13 cellular contexts compared by ENCODE assay signal in the genomic region with DNA sequence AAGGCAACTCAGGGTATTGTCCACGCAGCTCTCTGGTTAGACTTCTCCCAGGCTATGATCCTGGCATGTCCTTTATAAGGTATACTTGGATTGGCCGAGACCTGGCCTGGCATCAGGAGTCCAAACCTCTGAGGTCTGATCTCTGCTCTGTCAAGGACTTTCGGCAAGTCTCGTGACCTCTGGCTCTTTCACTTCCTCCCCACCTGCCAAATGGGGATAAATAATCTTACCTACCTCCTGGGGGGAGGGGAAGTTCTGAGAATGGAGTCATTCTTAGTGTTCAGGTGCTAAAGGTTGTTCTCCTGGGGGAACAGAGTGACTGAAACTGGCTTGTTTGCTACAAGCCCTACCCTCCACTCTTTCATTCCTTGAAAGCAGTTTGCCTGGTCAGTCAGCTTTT. TPM values are rescaled to one million over a fixed set of nuclear protein-coding genes. Genes with fewer than 3 reads are reported as not detected.
DNase-seq lines count a peak whose midpoint lies in the region; ATAC-seq, FAIRE-seq and TF ChIP-seq lines count a peak whose summit lies in the region.
"Had no signal": no experiment of that assay in that cellular context is flagged by ENCODE, and none has a peak within 500 bp of the region (broad histone marks: within the 10 kb centered on the region; RNA-seq: fewer than 3 reads in every experiment).

No MANE protein-coding gene starts in this region.

- CTCF ChIA-PET in HepG2 (lab: Yijun Ruan, JAX; ENCODE audit: low intra/inter-chr PET ratio, low total read pairs), result no interaction called here

- no peaks in the 10 kb centered on the region for H3K9me3 ChIP-seq in HepG2 (ENCODE audit: low read length)
- no peaks in the 10 kb centered on the region for H3K9me3 ChIP-seq in right lobe of liver
- no peaks in the 10 kb centered on the region for H3K9me3 ChIP-seq in MM.1S (replicated peaks; ENCODE audit: insufficient read depth, low read length)
- H3K9me3 ChIP-seq: vagina had no signal

- H3K9me2 ChIP-seq in MM.1S (replicated peaks; ENCODE audit: insufficient read depth, low read length), result no peaks in the 10 kb centered on the region

- H3K36me3 ChIP-seq in HepG2 (replicated peaks in 1 of 2; ENCODE audit: control insufficient read depth in 1 of 2, insufficient read depth in 2 of 2, low read length in 2 of 2) (peaks cover 31 to 43% of the 10 kb centered on the region in 2 experiments), right lobe of liver (peaks cover 0 to 32% (median 11%) of the 10 kb centered on the region in 4 donors), MM.1S (replicated peaks; ENCODE audit: insufficient read depth, low read length) (0 out of 2 replicates have a peak, but pooled peaks cover 3% of the 10 kb centered on the region)

- in situ Hi-C loops in HepG2 (cut with HindIII; ENCODE audit: extremely low pct_ligation_motif_present, low pct_unique_long_range_greater_than_20kb), result no loop called here

- no peak for TF ChIP-seq POLR2A in HepG2 (IDR thresholded peaks at IDR 0.05; ENCODE audit: insufficient read depth in 1 of 2, low read depth in 2 of 2, low read length in 2 of 2)
- TF ChIP-seq POLR2A in right lobe of liver (IDR thresholded peaks at IDR 0.05), result no peak

- intact Hi-C loops in HepG2 (cut with micrococcal nuclease; ENCODE audit: unreplicated experiment) (no loop called here), right lobe of liver (cut with DNase I) (no loop called here)

- H3K9ac ChIP-seq in HepG2 (ENCODE audit: insufficient read depth, low read depth, low read length) (no peak overlapping the region), MM.1S (ENCODE audit: low read length) (peak overlapping the region; percentile 53)

- 75% methylated on average over 4 of the region's 4 CpGs for WGBS in HepG2 (ENCODE audit: low lambda C conversion rate)
- 76% methylated on average over 4 of the region's 4 CpGs for WGBS in right lobe of liver (ENCODE audit: insufficient coverage, low coverage, low lambda C conversion rate, missing lambda C conversion rate)

- no peak for TF ChIP-seq RAD21 in HepG2 (CRISPR knock-in tag; IDR thresholded peaks at IDR 0.05)

- no TSS peak for BruUV-seq in HepG2 (replicated peaks; lab: Mats Ljungman, UMichigan)

- H3K4me3 ChIP-seq in HepG2 (replicated peaks in 1 of 3; ENCODE audit: insufficient read depth in 1 of 3, low read depth in 2 of 3, low read length in 3 of 3) (no peak overlapping the region), right lobe of liver (no peak overlapping the region), MM.1S (ENCODE audit: low read length) (peak overlapping the region; percentile 31)
- H3K4me3 ChIP-seq: vagina had no signal

- no peaks in the 10 kb centered on the region for H3K79me2 ChIP-seq in HepG2 (ENCODE audit: insufficient read depth, low read length)
- H3K79me2 ChIP-seq in MM.1S (ENCODE audit: low read length), result peaks cover 90% of the 10 kb centered on the region

- H3K4me1 ChIP-seq in HepG2 (ENCODE audit: insufficient read depth, low read length) (peaks cover 19% of the 10 kb centered on the region), right lobe of liver (no peaks in the 10 kb centered on the region), MM.1S (ENCODE audit: low read length) (peaks cover 40% of the 10 kb centered on the region)

- no peak overlapping the region; the same call in 1 of the 2 replicates for H3K4me2 ChIP-seq in HepG2 (ENCODE audit: low read depth, low read length)
- H3K4me2 ChIP-seq in MM.1S (ENCODE audit: low read depth, low read length), result peak overlapping the region; percentile 79

- peaks cover 22% of the 10 kb centered on the region for H3F3A ChIP-seq in MM.1S (ENCODE audit: insufficient read depth, low read length)

- FAIRE-seq in HepG2 (lab: Jason Lieb, UNC), result no peak

- no peaks in the 10 kb centered on the region for H4K20me1 ChIP-seq in HepG2 (ENCODE audit: insufficient read depth, low read length)
- no peaks in the 10 kb centered on the region for H4K20me1 ChIP-seq in MM.1S (ENCODE audit: insufficient read depth, low read length)

- H3K27me3 ChIP-seq in HepG2 (ENCODE audit: control insufficient read depth in 1 of 2, insufficient read depth in 2 of 2, low read length in 2 of 2) (no peaks in the 10 kb centered on the region), right lobe of liver (no peaks in the 10 kb centered on the region), MM.1S (replicated peaks; ENCODE audit: insufficient read depth, low read length) (no peaks in the 10 kb centered on the region)
- H3K27me3 ChIP-seq: vagina had no signal

- no peak for DNase-seq in HepG2 (ENCODE audit: low spot score)
- DNase-seq in right lobe of liver, result no peak
- peak; percentile 96 for DNase-seq in MM.1S
- DNase-seq in NCI-H2107 treated with DMSO at 0.1 percent for 48 hours (lab: John Stamatoyannopoulos, UW; ENCODE audit: unreplicated experiment), result no peak
- DNase-seq in NCI-H1694 treated with DMSO at 0.1 percent for 48 hours (lab: John Stamatoyannopoulos, UW), result no peak
- no peak for DNase-seq in stimulated activated naive CD4-positive, alpha-beta T cell treated with Interleukin-2 at 50 U/mL for 16 hours (lab: John Stamatoyannopoulos, UW)
- DNase-seq: activated CD4-positive, CD25-positive, alpha-beta regulatory T cell; KBM-7; stimulated activated CD4-positive, alpha-beta T cell treated with anti-CD3 and anti-CD28 coated beads, Interleukin-2, amount 100 ng/mL, for 24 hours had no signal

- TF ChIP-seq CTCF in HepG2 (CRISPR knock-in tag; IDR thresholded peaks at IDR 0.05) (no peak), right lobe of liver (IDR thresholded peaks at IDR 0.05) (no peak), MM.1S (IDR thresholded peaks at IDR 0.05; ENCODE audit: low read length) (no peak)

- POLR2A ChIA-PET in HepG2 (lab: Yijun Ruan, JAX), result no interaction called here

- TF ChIP-seq EP300 in HepG2 (IDR thresholded peaks at IDR 0.05; ENCODE audit: low read depth in 2 of 2, low read length in 2 of 2) (no peak), HepG2 (CRISPR knock-in tag; IDR thresholded peaks at IDR 0.05; ENCODE audit: borderline replicate concordance) (no peak)

- H3K27ac ChIP-seq in HepG2 (ENCODE audit: extremely low read length, insufficient read depth, low read length) (no peak overlapping the region), right lobe of liver (no peak overlapping the region), MM.1S (ENCODE audit: low read length) (peak overlapping the region; percentile 92)
- H3K27ac ChIP-seq: vagina had no signal

- ATAC-seq in HepG2 (no peak), right lobe of liver (no peak), HG02571 (IDR thresholded peaks at IDR 0.05; ENCODE audit: unreplicated experiment) (peak; percentile 70), GM18519 (IDR thresholded peaks at IDR 0.05; ENCODE audit: low FRiP score, unreplicated experiment) (no peak)
- ATAC-seq: Panc1 had no signal

- H2AFZ ChIP-seq in HepG2 (ENCODE audit: low read length) (no peak overlapping the region), MM.1S (ENCODE audit: low read length) (no peak overlapping the region)

RNA-seq across cellular contexts. Expression of a gene that starts 7.6 kb away (rescaled TPM):
- total RNA-seq in HepG2 (2016; rRNA removed; fragmentation: Illumina TruSeq; extraction: Trizol) (22.4 and 23.6 TPM in 2 replicates), right lobe of liver (10 to 100 TPM in 3 of 6 experiments, 1 to 10 TPM in 3; 9.2 to 11.9 (median 10.3) TPM)
- total RNA-seq in HepG2 (2016; cell fraction: cytosol; rRNA removed; fragmentation: Illumina TruSeq; extraction: Trizol; ENCODE audit: low read depth), result 3.6 and 5.9 TPM in 2 replicates
- total RNA-seq in HepG2 (2016; cell fraction: insoluble cytoplasmic fraction; rRNA removed; fragmentation: Illumina TruSeq; extraction: Trizol), result 20.9 and 21.7 TPM in 2 replicates
- 10.7 and 13.4 TPM in 2 replicates for total RNA-seq in HepG2 (2016; cell fraction: membrane; rRNA removed; fragmentation: Illumina TruSeq; extraction: Trizol)
- total RNA-seq in HepG2 (2016; cell fraction: nucleus; rRNA removed; fragmentation: Illumina TruSeq; extraction: Trizol), result 21.5 and 23.5 TPM in 2 replicates
- 19.6 and 20.0 TPM in 2 replicates for polyA plus RNA-seq in HepG2 (2011; rRNA removed)
- polyA plus RNA-seq in HepG2 (2011; cell fraction: cytosol; rRNA removed), result 13.1 and 13.9 TPM in 2 replicates
- 33.8 and 34.8 TPM in 2 replicates for polyA plus RNA-seq in HepG2 (2011; cell fraction: nucleus; rRNA removed)
- 16.8 and 18.1 TPM in 2 replicates for polyA plus RNA-seq in HepG2 (2012)
- 1.9 and 3.5 TPM in 2 replicates for polyA plus RNA-seq in HepG2 (2016; cell fraction: cytosol; fragmentation: Illumina TruSeq; extraction: Trizol; ENCODE audit: low read depth)
- polyA plus RNA-seq in HepG2 (2016; cell fraction: insoluble cytoplasmic fraction; fragmentation: Illumina TruSeq; extraction: Trizol; ENCODE audit: low read depth), result 14.9 and 15.2 TPM in 2 replicates
- 5.2 and 5.3 TPM in 2 replicates for polyA plus RNA-seq in HepG2 (2016; cell fraction: membrane; fragmentation: Illumina TruSeq; extraction: Trizol; ENCODE audit: low read depth)
- 25.4 and 26.1 TPM in 2 replicates for polyA plus RNA-seq in HepG2 (2016; cell fraction: nucleus; fragmentation: Illumina TruSeq; extraction: Trizol; ENCODE audit: insufficient read depth, low read depth)
- polyA minus RNA-seq in HepG2 (2011; rRNA and poly(A)+ RNA removed; ENCODE audit: low replicate concordance), result 27.5 and 35.3 TPM in 2 replicates
- 11.6 and 12.9 TPM in 2 replicates for polyA minus RNA-seq in HepG2 (2011; cell fraction: cytosol; rRNA and poly(A)+ RNA removed)
- 26.9 and 31.0 TPM in 2 replicates for polyA minus RNA-seq in HepG2 (2011; cell fraction: nucleus; rRNA and poly(A)+ RNA removed)

RNA-seq across cellular contexts. Expression of a gene that starts 30.6 kb away (rescaled TPM):
- total RNA-seq in HepG2 (2016; rRNA removed; fragmentation: Illumina TruSeq; extraction: Trizol) (6.0 and 7.0 TPM in 2 replicates), right lobe of liver (1 to 10 TPM; 1.3 to 3.8 (median 1.7) TPM)
- total RNA-seq in HepG2 (2016; cell fraction: cytosol; rRNA removed; fragmentation: Illumina TruSeq; extraction: Trizol; ENCODE audit: low read depth), result 4.9 and 5.9 TPM in 2 replicates
- 6.5 and 7.8 TPM in 2 replicates for total RNA-seq in HepG2 (2016; cell fraction: insoluble cytoplasmic fraction; rRNA removed; fragmentation: Illumina TruSeq; extraction: Trizol)
- total RNA-seq in HepG2 (2016; cell fraction: membrane; rRNA removed; fragmentation: Illumina TruSeq; extraction: Trizol), result 9.7 and 9.9 TPM in 2 replicates
- 5.0 and 7.0 TPM in 2 replicates for total RNA-seq in HepG2 (2016; cell fraction: nucleus; rRNA removed; fragmentation: Illumina TruSeq; extraction: Trizol)
- polyA plus RNA-seq in HepG2 (2011; rRNA removed), result 8.2 and 9.1 TPM in 2 replicates
- polyA plus RNA-seq in HepG2 (2011; cell fraction: cytosol; rRNA removed), result 7.8 and 7.9 TPM in 2 replicates
- 13.1 and 13.6 TPM in 2 replicates for polyA plus RNA-seq in HepG2 (2011; cell fraction: nucleus; rRNA removed)
- polyA plus RNA-seq in HepG2 (2012), result 4.8 and 7.2 TPM in 2 replicates
- 3.0 and 3.2 TPM in 2 replicates for polyA plus RNA-seq in HepG2 (2016; cell fraction: cytosol; fragmentation: Illumina TruSeq; extraction: Trizol; ENCODE audit: low read depth)
- polyA plus RNA-seq in HepG2 (2016; cell fraction: insoluble cytoplasmic fraction; fragmentation: Illumina TruSeq; extraction: Trizol; ENCODE audit: low read depth), result 5.8 and 7.3 TPM in 2 replicates
- 4.2 and 6.2 TPM in 2 replicates for polyA plus RNA-seq in HepG2 (2016; cell fraction: membrane; fragmentation: Illumina TruSeq; extraction: Trizol; ENCODE audit: low read depth)
- 7.5 and 8.7 TPM in 2 replicates for polyA plus RNA-seq in HepG2 (2016; cell fraction: nucleus; fragmentation: Illumina TruSeq; extraction: Trizol; ENCODE audit: insufficient read depth, low read depth)
- 4.7 and 11.8 TPM in 2 replicates for polyA minus RNA-seq in HepG2 (2011; rRNA and poly(A)+ RNA removed; ENCODE audit: low replicate concordance)
- 5.3 and 5.9 TPM in 2 replicates for polyA minus RNA-seq in HepG2 (2011; cell fraction: cytosol; rRNA and poly(A)+ RNA removed)
- polyA minus RNA-seq in HepG2 (2011; cell fraction: nucleus; rRNA and poly(A)+ RNA removed), result 9.3 and 11.5 TPM in 2 replicates

RNA-seq across cellular contexts. Expression of a gene that starts 41.9 kb away (rescaled TPM):
- total RNA-seq in HepG2 (2016; rRNA removed; fragmentation: Illumina TruSeq; extraction: Trizol), result 346 and 497 TPM in 2 replicates
- total RNA-seq in HepG2 (2016; cell fraction: cytosol; rRNA removed; fragmentation: Illumina TruSeq; extraction: Trizol; ENCODE audit: low read depth), result 49.2 and 50.3 TPM in 2 replicates
- 344 and 478 TPM in 2 replicates for total RNA-seq in HepG2 (2016; cell fraction: insoluble cytoplasmic fraction; rRNA removed; fragmentation: Illumina TruSeq; extraction: Trizol)
- 98.2 and 110 TPM in 2 replicates for total RNA-seq in HepG2 (2016; cell fraction: membrane; rRNA removed; fragmentation: Illumina TruSeq; extraction: Trizol)
- total RNA-seq in HepG2 (2016; cell fraction: nucleus; rRNA removed; fragmentation: Illumina TruSeq; extraction: Trizol), result 217 and 218 TPM in 2 replicates
- polyA plus RNA-seq in HepG2 (2011; rRNA removed), result 402 and 415 TPM in 2 replicates
- 246 and 321 TPM in 2 replicates for polyA plus RNA-seq in HepG2 (2011; cell fraction: cytosol; rRNA removed)
- polyA plus RNA-seq in HepG2 (2011; cell fraction: nucleus; rRNA removed), result 386 and 449 TPM in 2 replicates
- polyA plus RNA-seq in HepG2 (2012), result 250 and 252 TPM in 2 replicates
- polyA plus RNA-seq in HepG2 (2016; cell fraction: cytosol; fragmentation: Illumina TruSeq; extraction: Trizol; ENCODE audit: low read depth), result 15.5 and 16.2 TPM in 2 replicates
- 427 and 428 TPM in 2 replicates for polyA plus RNA-seq in HepG2 (2016; cell fraction: insoluble cytoplasmic fraction; fragmentation: Illumina TruSeq; extraction: Trizol; ENCODE audit: low read depth)
- polyA plus RNA-seq in HepG2 (2016; cell fraction: membrane; fragmentation: Illumina TruSeq; extraction: Trizol; ENCODE audit: low read depth), result 40.8 and 43.5 TPM in 2 replicates
- 440 and 473 TPM in 2 replicates for polyA plus RNA-seq in HepG2 (2016; cell fraction: nucleus; fragmentation: Illumina TruSeq; extraction: Trizol; ENCODE audit: insufficient read depth, low read depth)
- 132 and 270 TPM in 2 replicates for polyA minus RNA-seq in HepG2 (2011; rRNA and poly(A)+ RNA removed; ENCODE audit: low replicate concordance)
- 125 and 139 TPM in 2 replicates for polyA minus RNA-seq in HepG2 (2011; cell fraction: cytosol; rRNA and poly(A)+ RNA removed)
- 242 and 297 TPM in 2 replicates for polyA minus RNA-seq in HepG2 (2011; cell fraction: nucleus; rRNA and poly(A)+ RNA removed)
- total RNA-seq in right lobe of liver, result 10 to 100 TPM; 44.7 to 73.4 (median 65.5) TPM

RNA-seq across cellular contexts. Expression of a gene that starts 44.8 kb away (rescaled TPM):
- total RNA-seq in HepG2 (2016; rRNA removed; fragmentation: Illumina TruSeq; extraction: Trizol) (66.2 and 87.1 TPM in 2 replicates), right lobe of liver (10 to 100 TPM; 47.8 to 54.1 (median 52.5) TPM)
- 7.1 TPM in 2 replicates for total RNA-seq in HepG2 (2016; cell fraction: cytosol; rRNA removed; fragmentation: Illumina TruSeq; extraction: Trizol; ENCODE audit: low read depth)
- total RNA-seq in HepG2 (2016; cell fraction: insoluble cytoplasmic fraction; rRNA removed; fragmentation: Illumina TruSeq; extraction: Trizol), result 66.4 and 87.7 TPM in 2 replicates
- total RNA-seq in HepG2 (2016; cell fraction: membrane; rRNA removed; fragmentation: Illumina TruSeq; extraction: Trizol), result 21.0 and 22.8 TPM in 2 replicates
- total RNA-seq in HepG2 (2016; cell fraction: nucleus; rRNA removed; fragmentation: Illumina TruSeq; extraction: Trizol), result 90.7 and 111 TPM in 2 replicates
- 58.8 and 62.2 TPM in 2 replicates for polyA plus RNA-seq in HepG2 (2011; rRNA removed)
- 40.7 and 56.1 TPM in 2 replicates for polyA plus RNA-seq in HepG2 (2011; cell fraction: cytosol; rRNA removed)
- 69.2 and 80.7 TPM in 2 replicates for polyA plus RNA-seq in HepG2 (2011; cell fraction: nucleus; rRNA removed)
- polyA plus RNA-seq in HepG2 (2012), result 41.7 and 51.2 TPM in 2 replicates
- polyA plus RNA-seq in HepG2 (2016; cell fraction: cytosol; fragmentation: Illumina TruSeq; extraction: Trizol; ENCODE audit: low read depth), result 2.4 and 3.2 TPM in 2 replicates
- polyA plus RNA-seq in HepG2 (2016; cell fraction: insoluble cytoplasmic fraction; fragmentation: Illumina TruSeq; extraction: Trizol; ENCODE audit: low read depth), result 61.2 and 67.4 TPM in 2 replicates
- 9.9 and 10.4 TPM in 2 replicates for polyA plus RNA-seq in HepG2 (2016; cell fraction: membrane; fragmentation: Illumina TruSeq; extraction: Trizol; ENCODE audit: low read depth)
- 71.7 and 84.0 TPM in 2 replicates for polyA plus RNA-seq in HepG2 (2016; cell fraction: nucleus; fragmentation: Illumina TruSeq; extraction: Trizol; ENCODE audit: insufficient read depth, low read depth)
- 149 and 155 TPM in 2 replicates for polyA minus RNA-seq in HepG2 (2011; rRNA and poly(A)+ RNA removed; ENCODE audit: low replicate concordance)
- 71.5 and 78.8 TPM in 2 replicates for polyA minus RNA-seq in HepG2 (2011; cell fraction: cytosol; rRNA and poly(A)+ RNA removed)
- 197 and 211 TPM in 2 replicates for polyA minus RNA-seq in HepG2 (2011; cell fraction: nucleus; rRNA and poly(A)+ RNA removed)
